Comparison of ENCODE assay signal across 14 cellular contexts in the genomic region with DNA sequence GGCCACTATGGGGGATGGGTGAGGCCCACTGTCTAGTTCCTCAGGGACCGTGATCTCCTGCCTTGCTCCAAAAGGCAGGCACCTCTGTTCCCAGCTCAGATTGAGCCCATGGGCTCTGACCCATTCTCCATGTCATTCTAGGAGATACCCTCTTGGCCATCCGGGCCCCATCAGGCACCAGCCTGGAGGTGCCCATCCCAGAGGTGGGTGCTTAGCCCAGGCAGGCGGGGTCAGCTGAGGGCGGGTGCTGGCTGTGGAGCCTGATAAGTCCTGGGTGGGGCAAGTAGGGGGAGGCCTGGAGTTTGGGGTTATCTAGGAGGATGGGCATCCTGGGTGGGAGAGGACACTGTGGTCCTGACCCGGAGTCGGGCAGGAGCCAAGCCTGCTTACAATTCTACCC. TPM values are rescaled to one million over a fixed set of nuclear protein-coding genes. Genes with fewer than 3 reads are reported as not detected.
DNase-seq lines count a peak whose midpoint lies in the region; ATAC-seq, FAIRE-seq and TF ChIP-seq lines count a peak whose summit lies in the region.
"Had no signal": no experiment of that assay in that cellular context is flagged by ENCODE, and none has a peak within 500 bp of the region (broad histone marks: within the 10 kb centered on the region; RNA-seq: fewer than 3 reads in every experiment).

No MANE protein-coding gene starts in this region.

- TF ChIP-seq EP300 in K562 (IDR thresholded peaks at IDR 0.05; ENCODE audit: low read length), result no peak

- no peaks in the 10 kb centered on the region for H3K27me3 ChIP-seq in mammary epithelial cell (ENCODE audit: insufficient read depth, low read length)
- H3K27me3 ChIP-seq in K562 (ENCODE audit: control insufficient read depth in 2 of 2, insufficient read depth in 2 of 2, low read length in 2 of 2), result no peaks in the 10 kb centered on the region
- H3K27me3 ChIP-seq: Peyer's patch, right atrium auricular region had no signal

- H3K27ac Mint-ChIP-seq in MCF 10A (ENCODE audit: low read depth, unreplicated experiment), result no peak overlapping the region
- peak overlapping the region; percentile 49 to 74 for H3K27ac Mint-ChIP-seq in stimulated activated naive CD8-positive, alpha-beta T cell treated with anti-CD3 and anti-CD28 coated beads, Interleukin-15, amount 100 ng/mL, for 72 hours

- H3K4me3 ChIP-seq in mammary epithelial cell (replicated peaks in 1 of 3; ENCODE audit: insufficient read depth in 1 of 3, low read depth in 2 of 3, low read length in 3 of 3), result no peak overlapping the region
- no peak overlapping the region for H3K4me3 ChIP-seq in K562
- H3K4me3 ChIP-seq: right atrium auricular region had no signal

- in situ Hi-C loops in mammary epithelial cell (cut with MboI; ENCODE audit: low sequenced_read_pairs in 2 of 2) (no loop called here), K562 (cut with MboI) (no loop called here)

- peak overlapping the region; percentile 77 for H3K4me3 Mint-ChIP-seq in MCF 10A (ENCODE audit: unreplicated experiment)
- peak overlapping the region in 1 of 2 donors; percentile 29 for H3K4me3 Mint-ChIP-seq in stimulated activated naive CD8-positive, alpha-beta T cell treated with anti-CD3 and anti-CD28 coated beads, Interleukin-15, amount 100 ng/mL, for 72 hours

- no peak for TF ChIP-seq POLR2A in K562 (conservative IDR thresholded peaks at IDR 0.05)

- H3K9me3 ChIP-seq in mammary epithelial cell (replicated peaks; ENCODE audit: insufficient read depth, low read length) (no peaks in the 10 kb centered on the region), K562 (replicated peaks; ENCODE audit: control insufficient read depth, insufficient read depth, low read depth, low read length) (no peaks in the 10 kb centered on the region)
- H3K9me3 ChIP-seq: Peyer's patch, right atrium auricular region had no signal

- H3K9ac ChIP-seq in mammary epithelial cell (ENCODE audit: insufficient read depth, low read length) (no peak overlapping the region), K562 (ENCODE audit: insufficient read depth in 1 of 2, low read depth in 2 of 2, low read length in 2 of 2) (peak overlapping the region; percentile 74 to 88; a peak in 3 of 4 replicates)

- POLR2A ChIA-PET in MCF 10A (lab: Yijun Ruan, JAX) (interaction anchor here (0.6 to 2.6 kb wide), 4 partner anchors 9 to 53 kb away, joined by 3 to 9 read pairs (median 4); a partner anchor contains a TSS), K562 (lab: Yijun Ruan, JAX) (interaction anchor here (0.8 to 1.2 kb wide), 2 partner anchors 9 to 177 kb away, joined by 3 to 4 read pairs; no protein-coding TSS in a partner anchor)

- no peak for ATAC-seq in K562
- no peak for ATAC-seq in stimulated activated naive CD8-positive, alpha-beta T cell treated with anti-CD3 and anti-CD28 coated beads, Interleukin-15, amount 100 ng/mL, for 72 hours
- no peak for ATAC-seq in HG02588 (IDR thresholded peaks at IDR 0.05; ENCODE audit: unreplicated experiment)
- ATAC-seq in HG03045 (IDR thresholded peaks at IDR 0.05; ENCODE audit: unreplicated experiment), result no peak

- H3K9me1 ChIP-seq in K562 (ENCODE audit: control insufficient read depth, insufficient read depth, low read length), result no peaks in the 10 kb centered on the region

- H3K79me2 ChIP-seq in mammary epithelial cell (ENCODE audit: insufficient read depth, low read length), result peaks cover 47% of the 10 kb centered on the region
- peaks cover 46% of the 10 kb centered on the region for H3K79me2 ChIP-seq in K562 (ENCODE audit: control insufficient read depth, insufficient read depth, low read length)

- DNase-seq in MCF 10A (ENCODE audit: unreplicated experiment) (no peak), mammary epithelial cell (no peak), K562 (ENCODE audit: extremely low read depth in 1 of 4, low spot score in 3 of 4) (no peak)
- DNase-seq in stimulated activated naive CD8-positive, alpha-beta T cell treated with anti-CD3 and anti-CD28 coated beads, Interleukin-15, amount 100 ng/mL, for 72 hours, result no peak
- DNase-seq: AML-193, amygdala, KBM-7, NCI-H2171, Peyer's patch had no signal

- BruUV-seq in MCF 10A (replicated peaks; lab: Mats Ljungman, UMichigan) (no TSS peak), mammary epithelial cell (replicated peaks; lab: Mats Ljungman, UMichigan) (no TSS peak), K562 (replicated peaks; lab: Mats Ljungman, UMichigan) (no TSS peak)

- H3K4me1 Mint-ChIP-seq in MCF 10A (ENCODE audit: insufficient read depth, unreplicated experiment), result peaks cover 36% of the 10 kb centered on the region
- H3K4me1 Mint-ChIP-seq in stimulated activated naive CD8-positive, alpha-beta T cell treated with anti-CD3 and anti-CD28 coated beads, Interleukin-15, amount 100 ng/mL, for 72 hours, result peaks cover 69% of the 10 kb centered on the region

- H4K20me1 ChIP-seq in mammary epithelial cell (ENCODE audit: insufficient read depth, low read length), result no peaks in the 10 kb centered on the region
- H4K20me1 ChIP-seq in K562 (replicated peaks; ENCODE audit: control insufficient read depth, insufficient read depth, low read length), result no peaks in the 10 kb centered on the region

- WGBS in mammary epithelial cell (ENCODE audit: low coverage, missing lambda C conversion rate), result 100% methylated on average over 5 of the region's 6 CpGs
- 64% methylated on average over 5 of the region's 6 CpGs for WGBS in K562 (ENCODE audit: insufficient coverage, low coverage, missing lambda C conversion rate)

- CTCF ChIA-PET in MCF 10A (lab: Yijun Ruan, JAX), result interaction anchor here (0.7 to 1.5 kb wide), 4 partner anchors 9 to 299 kb away, joined by 3 to 8 read pairs (median 3); no protein-coding TSS in a partner anchor
- CTCF ChIA-PET in mammary epithelial cell (lab: Charles Lee; ENCODE audit: low non-redundant PET), result no interaction called here
- CTCF ChIA-PET in K562 (lab: Yijun Ruan, JAX; ENCODE audit: low intra/inter-chr PET ratio), result no interaction called here

- intact Hi-C loops in MCF 10A (cut with micrococcal nuclease), result no loop called here
- intact Hi-C loops in mammary epithelial cell (cut with micrococcal nuclease), result no loop called here
- intact Hi-C loops in K562 (cut with micrococcal nuclease), result loop anchor here (5.0 kb wide), 1 partner anchor 33 kb away; a partner anchor contains a TSS

- H3K36me3 ChIP-seq in mammary epithelial cell (ENCODE audit: insufficient read depth, low read length) (peaks cover 37% of the 10 kb centered on the region), K562 (ENCODE audit: control insufficient read depth, insufficient read depth, low read length) (peaks cover 63% of the 10 kb centered on the region)

- no peak overlapping the region for H3K27ac ChIP-seq in mammary epithelial cell (ENCODE audit: insufficient read depth, low read depth, low read length)
- peak overlapping the region; percentile 17; the same call in 1 of the 3 replicates for H3K27ac ChIP-seq in K562 (ENCODE audit: extremely low read depth, low read depth, low read length)
- H3K27ac ChIP-seq: Peyer's patch, right atrium auricular region, VCaP had no signal

- H3K27me3 Mint-ChIP-seq in MCF 10A (ENCODE audit: insufficient read depth, unreplicated experiment), result no peaks in the 10 kb centered on the region
- H3K27me3 Mint-ChIP-seq in stimulated activated naive CD8-positive, alpha-beta T cell treated with anti-CD3 and anti-CD28 coated beads, Interleukin-15, amount 100 ng/mL, for 72 hours, result no peaks in the 10 kb centered on the region

- dilution Hi-C loops in mammary epithelial cell (cut with HindIII; ENCODE audit: low sequenced_read_pairs), result no loop called here

- H3K36me3 Mint-ChIP-seq in MCF 10A (ENCODE audit: insufficient read depth, unreplicated experiment), result peaks cover 42% of the 10 kb centered on the region

- no peak for TF ChIP-seq RAD21 in K562 (CRISPR knock-in tag; conservative IDR thresholded peaks at IDR 0.05 in 1 of 2, IDR thresholded peaks at IDR 0.05 in 1 of 2)

- H2AFZ ChIP-seq in mammary epithelial cell (ENCODE audit: low read depth, low read length) (no peak overlapping the region), K562 (ENCODE audit: low read depth, low read length) (no peak overlapping the region)

- FAIRE-seq in K562 (lab: Jason Lieb, UNC), result no peak
- FAIRE-seq: urothelium cell line had no signal

- H3K9me3 Mint-ChIP-seq in MCF 10A (ENCODE audit: unreplicated experiment), result no peaks in the 10 kb centered on the region
- H3K9me3 Mint-ChIP-seq in stimulated activated naive CD8-positive, alpha-beta T cell treated with anti-CD3 and anti-CD28 coated beads, Interleukin-15, amount 100 ng/mL, for 72 hours, result no peaks in the 10 kb centered on the region

- H3K4me1 ChIP-seq in mammary epithelial cell (ENCODE audit: insufficient read depth, low read length), result peaks cover 28% of the 10 kb centered on the region
- H3K4me1 ChIP-seq in K562 (replicated peaks in 1 of 2; ENCODE audit: control insufficient read depth in 2 of 2, insufficient read depth in 2 of 2, low read length in 2 of 2), result peaks cover 38 to 69% of the 10 kb centered on the region in 2 experiments

- H3K4me2 ChIP-seq in mammary epithelial cell (ENCODE audit: insufficient read depth, low read depth, low read length), result no peak overlapping the region
- peak overlapping the region; percentile 97; the same call in 1 of the 2 replicates for H3K4me2 ChIP-seq in K562 (ENCODE audit: insufficient read depth, low read length)

- TF ChIP-seq CTCF in MCF 10A (IDR thresholded peaks at IDR 0.05; ENCODE audit: unreplicated experiment) (no peak), mammary epithelial cell (conservative IDR thresholded peaks at IDR 0.05 in 1 of 2, IDR thresholded peaks at IDR 0.05 in 1 of 2; ENCODE audit: extremely low read depth in 1 of 2, insufficient read depth in 1 of 2, low read depth in 1 of 2, low read length in 2 of 2) (no peak), K562 (IDR thresholded peaks at IDR 0.05 in 2 of 3, conservative IDR thresholded peaks at IDR 0.05 in 1 of 3; ENCODE audit: insufficient read depth in 2 of 3, low read depth in 1 of 3, low read length in 3 of 3) (no peak)

RNA-seq across cellular contexts. Expression of a gene that starts 2.3 kb away (rescaled TPM):
- 81.0 and 85.5 TPM in 2 replicates for total RNA-seq in MCF 10A (2022)
- total RNA-seq in mammary epithelial cell, result 10 to 100 TPM; 48.8 to 64.4 TPM
- polyA plus RNA-seq in mammary epithelial cell, result 88.7 TPM
- polyA minus RNA-seq in mammary epithelial cell, result 115 TPM
- 211 and 651 TPM in 2 replicates for total RNA-seq in K562 (2011; cell fraction: chromatin; rRNA removed; ENCODE audit: low replicate concordance)
- total RNA-seq in K562 (2011; cell fraction: nucleolus; rRNA removed), result 388 and 435 TPM in 2 replicates
- 240 and 280 TPM in 2 replicates for total RNA-seq in K562 (2011; cell fraction: nucleoplasm; rRNA removed)
- total RNA-seq in K562 (2014; rRNA removed), result 109 and 145 TPM in 2 replicates
- 52.8 and 64.0 TPM in 2 replicates for total RNA-seq in K562 (2014; rRNA removed; fragmentation: Illumina TruSeq; extraction: Trizol)
- 105 and 106 TPM in 2 replicates for total RNA-seq in K562 (2015; rRNA removed; fragmentation: Illumina TruSeq; extraction: Trizol)
- total RNA-seq in K562 (2021), result 114 and 115 TPM in 2 replicates
- polyA plus RNA-seq in K562 (2011; rRNA removed), result 83.4 and 101 TPM in 2 replicates
- polyA plus RNA-seq in K562 (2011; cell fraction: cytosol; rRNA removed), result 110 and 215 TPM in 2 replicates
- 277 and 411 TPM in 2 replicates for polyA plus RNA-seq in K562 (2011; cell fraction: nucleus; rRNA removed)
- polyA plus RNA-seq in K562 (2012), result 96.3 and 105 TPM in 2 replicates
- 127 and 129 TPM in 2 replicates for polyA plus RNA-seq in K562 (2014; fragmentation: Illumina TruSeq; extraction: Trizol)
- polyA plus RNA-seq in K562 (2014; fragmentation: Nextera tagmentation; extraction: Ambion mirVana), result 10 to 100 TPM in 1 of 2 experiments, 1 to 10 TPM in 1; 9.7 to 18.9 TPM
- polyA plus RNA-seq in K562 (2014; rRNA removed), result 139 and 150 TPM in 2 replicates
- 61.7 and 80.1 TPM in 2 replicates for polyA minus RNA-seq in K562 (2011; rRNA and poly(A)+ RNA removed)
- 51.9 and 58.9 TPM in 2 replicates for polyA minus RNA-seq in K562 (2011; cell fraction: cytosol; rRNA and poly(A)+ RNA removed)
- 108 and 112 TPM in 2 replicates for polyA minus RNA-seq in K562 (2011; cell fraction: nucleus; rRNA and poly(A)+ RNA removed)

RNA-seq across cellular contexts. Expression of a gene that starts 4.3 kb away (rescaled TPM):
- total RNA-seq in MCF 10A (2022) (not detected in 2 replicates), mammary epithelial cell (not detected), K562 (2014; rRNA removed) (0.12 TPM in 1 of 2 replicates, not detected in the other), K562 (2014; rRNA removed; fragmentation: Illumina TruSeq; extraction: Trizol) (not detected in 2 replicates), K562 (2015; rRNA removed; fragmentation: Illumina TruSeq; extraction: Trizol) (not detected in 2 replicates), K562 (2021) (not detected in 2 replicates)
- polyA plus RNA-seq in mammary epithelial cell (0.03 TPM), K562 (2011; rRNA removed) (0.08 TPM in 1 of 2 replicates, not detected in the other), K562 (2014; fragmentation: Illumina TruSeq; extraction: Trizol) (not detected in 2 replicates), K562 (2014; fragmentation: Nextera tagmentation; extraction: Ambion mirVana) (not detected), K562 (2014; rRNA removed) (not detected in 2 replicates)
- polyA minus RNA-seq in mammary epithelial cell, result not detected
- total RNA-seq in K562 (2011; cell fraction: chromatin; rRNA removed; ENCODE audit: low replicate concordance), result not detected in 2 replicates
- not detected in 2 replicates for total RNA-seq in K562 (2011; cell fraction: nucleolus; rRNA removed)
- not detected in 2 replicates for total RNA-seq in K562 (2011; cell fraction: nucleoplasm; rRNA removed)
- polyA plus RNA-seq in K562 (2011; cell fraction: cytosol; rRNA removed), result 0.04 and 0.12 TPM in 2 replicates
- 0.11 TPM in 1 of 2 replicates, not detected in the other for polyA plus RNA-seq in K562 (2011; cell fraction: nucleus; rRNA removed)
- 0.10 and 0.11 TPM in 2 replicates for polyA plus RNA-seq in K562 (2012)
- polyA minus RNA-seq in K562 (2011; rRNA and poly(A)+ RNA removed), result not detected in 2 replicates
- polyA minus RNA-seq in K562 (2011; cell fraction: cytosol; rRNA and poly(A)+ RNA removed), result not detected in 2 replicates
- not detected in 2 replicates for polyA minus RNA-seq in K562 (2011; cell fraction: nucleus; rRNA and poly(A)+ RNA removed)

RNA-seq across cellular contexts. Expression of a gene that starts 4.7 kb away (rescaled TPM):
- total RNA-seq in MCF 10A (2022), result 9.6 and 12.0 TPM in 2 replicates
- 10 to 100 TPM; 25.8 to 29.0 TPM for total RNA-seq in mammary epithelial cell
- polyA plus RNA-seq in mammary epithelial cell, result 37.4 TPM
- 21.3 TPM for polyA minus RNA-seq in mammary epithelial cell
- 12.1 and 42.9 TPM in 2 replicates for total RNA-seq in K562 (2011; cell fraction: chromatin; rRNA removed; ENCODE audit: low replicate concordance)
- 32.0 and 40.1 TPM in 2 replicates for total RNA-seq in K562 (2011; cell fraction: nucleolus; rRNA removed)
- 12.4 and 17.4 TPM in 2 replicates for total RNA-seq in K562 (2011; cell fraction: nucleoplasm; rRNA removed)
- 1.9 and 3.1 TPM in 2 replicates for total RNA-seq in K562 (2014; rRNA removed)
- 0.48 and 0.58 TPM in 2 replicates for total RNA-seq in K562 (2014; rRNA removed; fragmentation: Illumina TruSeq; extraction: Trizol)
- total RNA-seq in K562 (2015; rRNA removed; fragmentation: Illumina TruSeq; extraction: Trizol), result 1.5 and 1.7 TPM in 2 replicates
- total RNA-seq in K562 (2021), result 3.9 and 4.6 TPM in 2 replicates
- polyA plus RNA-seq in K562 (2011; rRNA removed), result 2.5 and 4.0 TPM in 2 replicates
- 2.2 and 3.1 TPM in 2 replicates for polyA plus RNA-seq in K562 (2011; cell fraction: cytosol; rRNA removed)
- polyA plus RNA-seq in K562 (2011; cell fraction: nucleus; rRNA removed), result 35.2 and 59.8 TPM in 2 replicates
- 3.7 and 5.7 TPM in 2 replicates for polyA plus RNA-seq in K562 (2012)
- polyA plus RNA-seq in K562 (2014; fragmentation: Illumina TruSeq; extraction: Trizol), result 0.82 and 1.3 TPM in 2 replicates
- polyA plus RNA-seq in K562 (2014; fragmentation: Nextera tagmentation; extraction: Ambion mirVana), result under 1 TPM; 0.04 to 0.06 TPM
- polyA plus RNA-seq in K562 (2014; rRNA removed), result 5.1 and 5.2 TPM in 2 replicates
- 0.51 and 0.53 TPM in 2 replicates for polyA minus RNA-seq in K562 (2011; rRNA and poly(A)+ RNA removed)
- polyA minus RNA-seq in K562 (2011; cell fraction: cytosol; rRNA and poly(A)+ RNA removed), result 0.57 and 1.3 TPM in 2 replicates
- 5.8 and 7.3 TPM in 2 replicates for polyA minus RNA-seq in K562 (2011; cell fraction: nucleus; rRNA and poly(A)+ RNA removed)

RNA-seq across cellular contexts. Expression of a gene that starts 10.5 kb away (rescaled TPM):
- 18.1 and 18.7 TPM in 2 replicates for total RNA-seq in MCF 10A (2022)
- total RNA-seq in mammary epithelial cell, result 10 to 100 TPM in 1 of 2 donors, 1 to 10 TPM in 1; 8.0 to 24.9 TPM
- polyA plus RNA-seq in mammary epithelial cell, result 12.1 TPM
- 3.9 TPM for polyA minus RNA-seq in mammary epithelial cell
- total RNA-seq in K562 (2011; cell fraction: chromatin; rRNA removed; ENCODE audit: low replicate concordance), result 49.6 and 111 TPM in 2 replicates
- total RNA-seq in K562 (2011; cell fraction: nucleolus; rRNA removed), result 67.4 and 83.6 TPM in 2 replicates
- total RNA-seq in K562 (2011; cell fraction: nucleoplasm; rRNA removed), result 53.7 and 59.5 TPM in 2 replicates
- 10.3 and 13.2 TPM in 2 replicates for total RNA-seq in K562 (2014; rRNA removed)
- total RNA-seq in K562 (2014; rRNA removed; fragmentation: Illumina TruSeq; extraction: Trizol), result 5.6 and 6.0 TPM in 2 replicates
- 9.2 and 9.9 TPM in 2 replicates for total RNA-seq in K562 (2015; rRNA removed; fragmentation: Illumina TruSeq; extraction: Trizol)
- total RNA-seq in K562 (2021), result 16.6 and 16.9 TPM in 2 replicates
- polyA plus RNA-seq in K562 (2011; rRNA removed), result 13.4 and 17.8 TPM in 2 replicates
- 19.3 and 25.9 TPM in 2 replicates for polyA plus RNA-seq in K562 (2011; cell fraction: cytosol; rRNA removed)
- polyA plus RNA-seq in K562 (2011; cell fraction: nucleus; rRNA removed), result 127 and 197 TPM in 2 replicates
- 18.3 and 21.0 TPM in 2 replicates for polyA plus RNA-seq in K562 (2012)
- 10.6 and 12.0 TPM in 2 replicates for polyA plus RNA-seq in K562 (2014; fragmentation: Illumina TruSeq; extraction: Trizol)
- polyA plus RNA-seq in K562 (2014; fragmentation: Nextera tagmentation; extraction: Ambion mirVana), result 1 to 10 TPM; 3.4 to 3.8 TPM
- polyA plus RNA-seq in K562 (2014; rRNA removed), result 20.5 and 27.5 TPM in 2 replicates
- 5.0 and 6.0 TPM in 2 replicates for polyA minus RNA-seq in K562 (2011; rRNA and poly(A)+ RNA removed)
- polyA minus RNA-seq in K562 (2011; cell fraction: cytosol; rRNA and poly(A)+ RNA removed), result 5.5 and 9.5 TPM in 2 replicates
- polyA minus RNA-seq in K562 (2011; cell fraction: nucleus; rRNA and poly(A)+ RNA removed), result 28.1 and 37.3 TPM in 2 replicates

RNA-seq across cellular contexts. Expression of a gene that starts 23.9 kb away (rescaled TPM):
- total RNA-seq in MCF 10A (2022) (49.8 and 65.7 TPM in 2 replicates), mammary epithelial cell (10 to 100 TPM; 30.0 to 41.9 TPM), K562 (2014; rRNA removed) (5.4 and 8.3 TPM in 2 replicates), K562 (2014; rRNA removed; fragmentation: Illumina TruSeq; extraction: Trizol) (3.4 and 4.3 TPM in 2 replicates), K562 (2015; rRNA removed; fragmentation: Illumina TruSeq; extraction: Trizol) (4.1 and 5.0 TPM in 2 replicates), K562 (2021) (7.0 and 9.3 TPM in 2 replicates)
- polyA plus RNA-seq in mammary epithelial cell (22.1 TPM), K562 (2011; rRNA removed) (8.4 and 13.5 TPM in 2 replicates), K562 (2014; fragmentation: Illumina TruSeq; extraction: Trizol) (7.6 and 8.2 TPM in 2 replicates), K562 (2014; fragmentation: Nextera tagmentation; extraction: Ambion mirVana) (under 1 TPM; 0.45 to 0.69 TPM), K562 (2014; rRNA removed) (12.2 and 14.0 TPM in 2 replicates)
- polyA minus RNA-seq in mammary epithelial cell, result 5.8 TPM
- 81.0 and 88.7 TPM in 2 replicates for total RNA-seq in K562 (2011; cell fraction: chromatin; rRNA removed; ENCODE audit: low replicate concordance)
- 34.7 and 39.7 TPM in 2 replicates for total RNA-seq in K562 (2011; cell fraction: nucleolus; rRNA removed)
- 64.6 and 93.4 TPM in 2 replicates for total RNA-seq in K562 (2011; cell fraction: nucleoplasm; rRNA removed)
- polyA plus RNA-seq in K562 (2011; cell fraction: cytosol; rRNA removed), result 5.8 and 7.2 TPM in 2 replicates
- 50.0 and 53.8 TPM in 2 replicates for polyA plus RNA-seq in K562 (2011; cell fraction: nucleus; rRNA removed)
- polyA plus RNA-seq in K562 (2012), result 19.1 and 59.4 TPM in 2 replicates
- 3.4 and 5.6 TPM in 2 replicates for polyA minus RNA-seq in K562 (2011; rRNA and poly(A)+ RNA removed)
- polyA minus RNA-seq in K562 (2011; cell fraction: cytosol; rRNA and poly(A)+ RNA removed), result 1.9 and 2.5 TPM in 2 replicates
- polyA minus RNA-seq in K562 (2011; cell fraction: nucleus; rRNA and poly(A)+ RNA removed), result 5.4 and 10.3 TPM in 2 replicates
